Comparison of ENCODE assay signal across 19 cellular contexts in genomic region chr10:87799860-87800259, GRCh38.
"Had no signal": no experiment of that assay in that cellular context is flagged by ENCODE, and none has a peak within 500 bp of the region (broad histone marks: within the 10 kb centered on the region; RNA-seq: fewer than 3 reads in every experiment).

No MANE protein-coding gene starts in this region.

- H3K27me3 ChIP-seq: esophagus muscularis mucosa, neural progenitor cell, ovary had no signal

- H3K4me1 ChIP-seq: lower lobe of right lung, neural progenitor cell had no signal

- H3K4me3 ChIP-seq: esophagus muscularis mucosa, left ventricle myocardium inferior, lower lobe of right lung, neural progenitor cell, ovary had no signal

- H3K36me3 ChIP-seq: lower lobe of right lung, ovary had no signal

- H2AFZ ChIP-seq: neural progenitor cell had no signal

- H3K4me2 ChIP-seq: neural progenitor cell had no signal

- H3K27ac ChIP-seq: epithelial cell of prostate, esophagus muscularis mucosa, left ventricle myocardium inferior, lower lobe of right lung, neural progenitor cell, ovary had no signal

- H3K9me3 Mint-ChIP-seq: natural killer cell treated with Interleukin-12 subunit alpha and Interleukin-12 subunit beta and Interleukin-15 and Interleukin-18, amount 100 ng/mL, for 72 hours had no signal

- H3K27ac Mint-ChIP-seq: memory B cell, neural progenitor cell, progenitor cell of endocrine pancreas had no signal

- H3K9me3 ChIP-seq: lower lobe of right lung, ovary had no signal

- ATAC-seq: lower lobe of right lung; natural killer cell treated with Interleukin-12 subunit alpha and Interleukin-12 subunit beta and Interleukin-15 and Interleukin-18, amount 100 ng/mL, for 72 hours; right cardiac atrium had no signal

- FAIRE-seq: urothelium cell line had no signal

- H3K4me1 Mint-ChIP-seq: neural progenitor cell had no signal

- DNase-seq: effector memory CD4-positive, alpha-beta T cell; islet precursor cell; left ventricle myocardium inferior; lower lobe of right lung; midbrain; nucleus accumbens; ovary; right cardiac atrium; small intestine; stimulated activated CD4-positive, alpha-beta T cell treated with anti-CD3 and anti-CD28 coated beads, Interleukin-12 subunit alpha, Interleukin-12 subunit beta, amount 100 ng/mL, for 4 hours; stimulated activated naive CD4-positive, alpha-beta T cell; trophoblast cell had no signal

- H3K4me3 Mint-ChIP-seq: memory B cell; natural killer cell treated with Interleukin-12 subunit alpha and Interleukin-12 subunit beta and Interleukin-15 and Interleukin-18, amount 100 ng/mL, for 72 hours; neural progenitor cell had no signal

- H3K27me3 Mint-ChIP-seq: memory B cell; natural killer cell treated with Interleukin-12 subunit alpha and Interleukin-12 subunit beta and Interleukin-15 and Interleukin-18, amount 100 ng/mL, for 72 hours; progenitor cell of endocrine pancreas had no signal
